In the genomic region with DNA sequence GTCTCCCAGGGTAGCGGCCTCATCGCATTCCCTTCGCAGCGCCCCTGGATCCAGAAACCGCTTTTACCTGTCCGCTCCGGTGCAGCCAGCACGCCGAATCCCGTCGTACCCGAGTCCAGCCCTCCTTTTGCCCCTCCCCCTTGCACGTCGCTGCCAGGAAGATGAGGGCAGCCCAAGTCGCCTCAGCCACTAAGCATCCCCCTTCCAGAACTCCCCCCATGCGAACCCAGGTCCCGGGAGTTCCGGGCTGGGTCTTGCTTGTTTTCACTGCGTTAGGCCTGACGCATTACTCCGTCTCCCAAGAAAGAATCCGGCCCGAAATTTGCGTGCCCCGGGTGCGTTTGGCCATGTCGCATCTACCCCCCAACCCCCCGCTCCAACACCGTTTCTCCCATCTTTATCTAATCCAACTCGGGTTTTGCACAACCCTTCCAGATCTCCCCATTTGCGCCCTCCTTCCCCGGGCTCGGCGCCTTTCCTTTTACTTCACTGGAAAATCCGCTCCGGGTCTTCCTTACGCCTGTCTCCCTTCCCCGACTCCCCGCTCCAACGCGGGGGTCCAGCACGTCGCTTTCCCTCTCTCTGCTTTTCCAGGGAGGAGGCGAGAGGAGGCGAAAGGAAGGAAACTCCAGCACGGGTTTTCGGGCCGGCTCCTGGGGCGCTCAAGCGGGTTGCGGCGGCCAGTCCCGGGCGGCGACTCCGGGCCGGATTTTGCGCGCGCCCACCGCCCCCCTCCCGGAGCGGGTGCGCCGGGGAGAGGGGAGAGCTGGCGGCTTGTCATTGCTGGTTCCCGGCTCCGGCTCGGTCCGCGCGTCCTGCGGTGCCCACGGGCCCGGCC, we compare ENCODE assay signal across 8 cellular contexts.
DNase-seq lines count a peak whose midpoint lies in the region; TF ChIP-seq lines count a peak whose summit lies in the region.
"Not testable (repeated sequence)": the region's sequence is repeated elsewhere in the genome, so short reads cannot be mapped to it uniquely, and the experiment has no call there.

No MANE protein-coding gene starts in this region.

- H3K4me2 ChIP-seq in H9 (ENCODE audit: insufficient read depth, insufficient read length, low read length) = peak overlapping the region; percentile 62

- not testable (repeated sequence) for H3K4me1 ChIP-seq in CD8-positive, alpha-beta memory T cell (ENCODE audit: insufficient read depth, low read length); H9 (ENCODE audit: insufficient read depth, low read length)

- H3T11ph ChIP-seq in H9 (ENCODE audit: low read length) = not testable (repeated sequence)

- H3K27ac ChIP-seq in CD8-positive, alpha-beta memory T cell (ENCODE audit: low read depth, low read length) = peak overlapping the region; percentile 29
- peak overlapping the region; percentile 25 for H3K27ac ChIP-seq in H9 (ENCODE audit: insufficient read length, low read depth, low read length)

- not testable (repeated sequence) for H4K8ac ChIP-seq in H9 (replicated peaks; ENCODE audit: insufficient read length, low read depth, low read length)

- not testable (repeated sequence) for H3K27me3 Mint-ChIP-seq in CD8-positive, alpha-beta memory T cell; H9 (ENCODE audit: low read depth)

- peak overlapping the region; percentile 73 for H2BK120ac ChIP-seq in H9 (ENCODE audit: low read depth, low read length, poor library complexity, severe bottlenecking)

- peak; percentile 58 to 75 (median 70) for DNase-seq in CD8-positive, alpha-beta memory T cell
- peak; percentile 99 for DNase-seq in H9
- DNase-seq in NCI-H1694 (lab: John Stamatoyannopoulos, UW) = peak; percentile 86
- DNase-seq in SKM-1 (lab: John Stamatoyannopoulos, UW; ENCODE audit: unreplicated experiment) = peak; percentile 72
- DNase-seq in activated naive CD4-positive, alpha-beta T cell treated with Interleukin-2 at 50 U/mL for 16 hours = peak; percentile 75
- DNase-seq in fibroblast of peridontal ligament (ENCODE audit: extremely low read depth) = peak; percentile 91
- peak; percentile 84 for DNase-seq in mucosa of gallbladder (ENCODE audit: low spot score)
- peak; percentile 42 for DNase-seq in stimulated activated CD8-positive, alpha-beta memory T cell treated with anti-CD3 and anti-CD28 coated beads, Interleukin-12 subunit alpha, Interleukin-12 subunit beta, amount 100 ng/mL, for 1 hour (ENCODE audit: low read depth)

- H3K9me3 ChIP-seq in CD8-positive, alpha-beta memory T cell (ENCODE audit: low read length); H9 (ENCODE audit: control insufficient read depth, low read depth, low read length): not testable (repeated sequence)

- H3K79me2 ChIP-seq in H9 (ENCODE audit: insufficient read depth, low read length) = peaks cover 29% of the 10 kb centered on the region; the same call in 1 of the 2 replicates

- H4K91ac ChIP-seq in H9 (ENCODE audit: insufficient read length, low read depth, low read length) = not testable (repeated sequence)

- H3K4me1 Mint-ChIP-seq in CD8-positive, alpha-beta memory T cell = peaks cover 28 to 46% (median 30%) of the 10 kb centered on the region in 3 donors
- H3K4me1 Mint-ChIP-seq in H9 = peaks cover 42 to 55% of the 10 kb centered on the region in 2 experiments

- H3K18ac ChIP-seq in H9 (ENCODE audit: insufficient read length, low read depth, low read length) = peak overlapping the region; percentile 74

- peak overlapping the region; percentile 79 for H3K9ac ChIP-seq in H9 (ENCODE audit: extremely low read depth, insufficient read length, low read length)

- peak overlapping the region; percentile 90 to 98 (median 97) for H3K4me3 Mint-ChIP-seq in CD8-positive, alpha-beta memory T cell
- H3K4me3 Mint-ChIP-seq in H9 = peak overlapping the region; percentile 95 to 99

- H4K20me1 ChIP-seq in H9 (ENCODE audit: control insufficient read depth, insufficient read depth, insufficient read length) = not testable (repeated sequence)

- not testable (repeated sequence) for H2BK20ac ChIP-seq in H9 (ENCODE audit: low read depth, low read length, poor library complexity, severe bottlenecking)

- H4K5ac ChIP-seq in H9 (ENCODE audit: insufficient read length, low read depth, low read length) = not testable (repeated sequence)

- peak overlapping the region; percentile 90 for H3K4me3 ChIP-seq in CD8-positive, alpha-beta memory T cell (ENCODE audit: low read length)

- H3K23me2 ChIP-seq in H9 (ENCODE audit: insufficient read length, low read depth, low read length, poor library complexity, severe bottlenecking) = not testable (repeated sequence)

- H2BK15ac ChIP-seq in H9 (ENCODE audit: low read depth, low read length) = not testable (repeated sequence)

- H2BK5ac ChIP-seq in H9 (ENCODE audit: insufficient read length, low read length) = not testable (repeated sequence)

- POLR2A ChIA-PET in CD8-positive, alpha-beta memory T cell (lab: Charles Lee) = interaction anchor here (0.6 kb wide), 1 partner anchor 22 kb away, joined by 6 read pairs; no protein-coding TSS in a partner anchor

- not testable (repeated sequence) for H3K4ac ChIP-seq in H9 (ENCODE audit: low read depth, low read length)

- TF ChIP-seq CTCF in H9 (conservative IDR thresholded peaks at IDR 0.05) = not testable (repeated sequence)

- peak overlapping the region in 7 of 8 donors; percentile 78 to 98 (median 86) for H3K27ac Mint-ChIP-seq in CD8-positive, alpha-beta memory T cell
- peak overlapping the region; percentile 99 to 100 (median 100) for H3K27ac Mint-ChIP-seq in H9

- not testable (repeated sequence) for H3K23ac ChIP-seq in H9 (ENCODE audit: insufficient read length, low read depth, low read length)

- not testable (repeated sequence) for H3K79me1 ChIP-seq in H9 (ENCODE audit: insufficient read depth, low read depth, low read length, poor library complexity, severe bottlenecking)

- H2AFZ ChIP-seq in H9 (ENCODE audit: low read length) = peak overlapping the region; percentile 61

- not testable (repeated sequence) for H2BK12ac ChIP-seq in H9 (ENCODE audit: insufficient read length, low read depth, low read length)

- H2AK5ac ChIP-seq in H9 (ENCODE audit: insufficient read length, low read length) = not testable (repeated sequence)

- peak overlapping the region; percentile 73; the same call in 1 of the 2 replicates for H3K14ac ChIP-seq in H9 (ENCODE audit: insufficient read depth, low read length)

- H3K27me3 ChIP-seq in CD8-positive, alpha-beta memory T cell (ENCODE audit: insufficient read depth, low read length, poor library complexity, severe bottlenecking); H9 (ENCODE audit: insufficient read depth, low read length): not testable (repeated sequence)

- H3K36me3 Mint-ChIP-seq in CD8-positive, alpha-beta memory T cell = not testable (repeated sequence)
- H3K36me3 Mint-ChIP-seq in H9 (ENCODE audit: insufficient read depth in 1 of 3, low read depth in 3 of 3) = peaks cover 0 to 26% (median 20%) of the 10 kb centered on the region in 3 experiments; a peak in 6 of 7 replicates

- H3K9me3 Mint-ChIP-seq in CD8-positive, alpha-beta memory T cell; H9: not testable (repeated sequence)

- H3K56ac ChIP-seq in H9 (ENCODE audit: insufficient read length, low read depth, low read length) = not testable (repeated sequence)

- WGBS in H9 (ENCODE audit: extremely low coverage, insufficient read length, low lambda C conversion rate) = no CpG with 5 or more reads among the region's 75 CpGs

- CTCF ChIA-PET in CD8-positive, alpha-beta memory T cell (lab: Charles Lee) = not testable (repeated sequence)

- H3K36me3 ChIP-seq in CD8-positive, alpha-beta memory T cell (ENCODE audit: insufficient read depth, low read length) = not testable (repeated sequence)

Comparison
In these comparisons a context has a peak if more than half of its experiments do, and no peak if none do; other contexts are left out.
1. Peak in every context shown above with its lines: DNase-seq, H3K4me3 ChIP-seq and H3K27ac ChIP-seq.
2. DNase-seq: peak in every context shown above with its lines; median percentile 99 in H9; 91 in fibroblast of peridontal ligament; 86 in NCI-H1694; 84 in mucosa of gallbladder; 75 in activated naive CD4-positive, alpha-beta T cell treated with Interleukin-2 at 50 U/mL for 16 hours; 72 in SKM-1; 70 in CD8-positive, alpha-beta memory T cell; 42 in stimulated activated CD8-positive, alpha-beta memory T cell treated with anti-CD3 and anti-CD28 coated beads, Interleukin-12 subunit alpha, Interleukin-12 subunit beta, amount 100 ng/mL, for 1 hour.